ENCODE assay signal across 21 cellular contexts in genomic region chr17:17870292-17870691, GRCh38. TPM values are rescaled to one million over a fixed set of nuclear protein-coding genes. Genes with fewer than 3 reads are reported as not detected.
DNase-seq lines count a peak whose midpoint lies in the region; ATAC-seq, FAIRE-seq and TF ChIP-seq lines count a peak whose summit lies in the region.
"Had no signal": no experiment of that assay in that cellular context is flagged by ENCODE, and none has a peak within 500 bp of the region (broad histone marks: within the 10 kb centered on the region; RNA-seq: fewer than 3 reads in every experiment).

No MANE protein-coding gene starts in this region.

- H3K27me3 Mint-ChIP-seq in endothelial cell (ENCODE audit: unreplicated experiment), result no peaks in the 10 kb centered on the region
- H3K27me3 Mint-ChIP-seq in T-helper 2 cell treated with Interferon-gamma antibody and Interleukin-4, amounts not matched to agents 5 μg/mL and 100 μg/mL, for 36 hours (ENCODE audit: low read depth), result no peaks in the 10 kb centered on the region
- H3K27me3 Mint-ChIP-seq: activated CD4-positive, alpha-beta T cell treated with anti-CD3 and anti-CD28 coated beads, Interleukin-2, amount 10 ng/mL, durations not matched to agents 7 days and 5 days; naive thymus-derived CD4-positive, alpha-beta T cell had no signal

- TF ChIP-seq RAD21 in A549 (conservative IDR thresholded peaks at IDR 0.05 in 1 of 2, IDR thresholded peaks at IDR 0.05 in 1 of 2), result peak in 1 of 2 experiments; percentile 46; a peak in 2 of 5 replicates

- H3K4me3 ChIP-seq in A549 (no peak overlapping the region), GM12864 (ENCODE audit: low read depth, low read length) (no peak overlapping the region), LNCaP clone FGC (ENCODE audit: low read depth, low read length) (no peak overlapping the region), suprapubic skin (no peak overlapping the region)
- H3K4me3 ChIP-seq: gastrocnemius medialis, SK-N-MC had no signal

- no peaks in the 10 kb centered on the region for H3K27me3 ChIP-seq in suprapubic skin
- H3K27me3 ChIP-seq: gastrocnemius medialis had no signal

- no peaks in the 10 kb centered on the region for H3K9me3 Mint-ChIP-seq in endothelial cell (ENCODE audit: unreplicated experiment)
- no peaks in the 10 kb centered on the region for H3K9me3 Mint-ChIP-seq in T-helper 2 cell treated with Interferon-gamma antibody and Interleukin-4, amounts not matched to agents 5 μg/mL and 100 μg/mL, for 36 hours
- H3K9me3 Mint-ChIP-seq: activated CD4-positive, alpha-beta T cell treated with anti-CD3 and anti-CD28 coated beads, Interleukin-2, amount 10 ng/mL, durations not matched to agents 7 days and 5 days; naive thymus-derived CD4-positive, alpha-beta T cell had no signal

- H3K27ac Mint-ChIP-seq in endothelial cell (ENCODE audit: unreplicated experiment), result peak overlapping the region; percentile 99
- H3K27ac Mint-ChIP-seq in T-helper 2 cell treated with Interferon-gamma antibody and Interleukin-4, amounts not matched to agents 5 μg/mL and 100 μg/mL, for 36 hours, result no peak overlapping the region
- H3K27ac Mint-ChIP-seq: activated CD4-positive, alpha-beta T cell treated with anti-CD3 and anti-CD28 coated beads, Interleukin-2, amount 10 ng/mL, durations not matched to agents 7 days and 5 days; naive thymus-derived CD4-positive, alpha-beta T cell had no signal

- H3K36me3 Mint-ChIP-seq in endothelial cell (ENCODE audit: low read depth, unreplicated experiment), result peaks cover under 1% of the 10 kb centered on the region
- peaks cover 2% of the 10 kb centered on the region for H3K36me3 Mint-ChIP-seq in T-helper 2 cell treated with Interferon-gamma antibody and Interleukin-4, amounts not matched to agents 5 μg/mL and 100 μg/mL, for 36 hours (ENCODE audit: low read depth)

- TF ChIP-seq CTCF in A549 (IDR thresholded peaks at IDR 0.05) (peak; percentile 21; the same call in 1 of the 3 replicates), GM12864 (IDR thresholded peaks at IDR 0.05; ENCODE audit: low read depth, low read length, missing control alignments) (peak; percentile 29), LNCaP clone FGC (IDR thresholded peaks at IDR 0.05; ENCODE audit: control insufficient read depth, extremely low read depth, insufficient read depth) (0 out of 2 replicates have a peak, but pooled peaks have one; percentile 1), endothelial cell (IDR thresholded peaks at IDR 0.05; ENCODE audit: unreplicated experiment) (no peak), suprapubic skin (IDR thresholded peaks at IDR 0.05) (no peak)

- H3K4me1 ChIP-seq in A549 (peaks cover 5% of the 10 kb centered on the region; the same call in 1 of the 3 replicates), suprapubic skin (peaks cover 27% of the 10 kb centered on the region)

- POLR2A ChIA-PET in A549 (lab: Yijun Ruan, JAX), result no interaction called here

- TF ChIP-seq POLR2A in A549 (IDR thresholded peaks at IDR 0.05; ENCODE audit: low read length) (no peak), suprapubic skin (IDR thresholded peaks at IDR 0.05) (no peak)

- no peaks in the 10 kb centered on the region for H3K9me3 ChIP-seq in A549
- H3K9me3 ChIP-seq in suprapubic skin, result no peaks in the 10 kb centered on the region
- H3K9me3 ChIP-seq: gastrocnemius medialis had no signal

- FAIRE-seq in A549 (lab: Jason Lieb, UNC), result no peak

- no peak overlapping the region for H3K4me2 ChIP-seq in A549

- no peak overlapping the region for H3K4me3 Mint-ChIP-seq in endothelial cell (ENCODE audit: unreplicated experiment)
- H3K4me3 Mint-ChIP-seq in T-helper 2 cell treated with Interferon-gamma antibody and Interleukin-4, amounts not matched to agents 5 μg/mL and 100 μg/mL, for 36 hours, result no peak overlapping the region
- H3K4me3 Mint-ChIP-seq: activated CD4-positive, alpha-beta T cell treated with anti-CD3 and anti-CD28 coated beads, Interleukin-2, amount 10 ng/mL, durations not matched to agents 7 days and 5 days; naive thymus-derived CD4-positive, alpha-beta T cell had no signal

- peaks cover 45% of the 10 kb centered on the region for H3K4me1 Mint-ChIP-seq in endothelial cell (ENCODE audit: unreplicated experiment)
- H3K4me1 Mint-ChIP-seq in T-helper 2 cell treated with Interferon-gamma antibody and Interleukin-4, amounts not matched to agents 5 μg/mL and 100 μg/mL, for 36 hours (ENCODE audit: low read depth), result no peaks in the 10 kb centered on the region
- H3K4me1 Mint-ChIP-seq: activated CD4-positive, alpha-beta T cell treated with anti-CD3 and anti-CD28 coated beads, Interleukin-2, amount 10 ng/mL, durations not matched to agents 7 days and 5 days had no signal

- TF ChIP-seq EP300 in A549 (IDR thresholded peaks at IDR 0.05) (no peak), suprapubic skin (IDR thresholded peaks at IDR 0.05) (no peak)

- H3K36me3 ChIP-seq in suprapubic skin, result peaks cover 32% of the 10 kb centered on the region

- 71% methylated on average over 5 of the region's 5 CpGs for WGBS in A549 (ENCODE audit: missing lambda C conversion rate)
- WGBS in suprapubic skin, result 65% methylated on average over 5 of the region's 5 CpGs

- CTCF ChIA-PET in A549 (lab: Yijun Ruan, JAX), result interaction anchor here (1.0 to 35.9 kb wide), 12 partner anchors 10 to 190 kb away, joined by 3 to 859 read pairs (median 6); partner anchors contain the start of gene RAI1

- peak; percentile 7 to 58; a peak in 3 of 6 replicates for ATAC-seq in A549
- ATAC-seq in activated CD4-positive, CD25-positive, alpha-beta regulatory T cell treated with anti-CD3 and anti-CD28 coated beads, Interleukin-2, amount 50 U/mL, for 24 hours, result no peak
- ATAC-seq: gastrocnemius medialis; left ventricle myocardium superior; naive thymus-derived CD4-positive, alpha-beta T cell; Panc1 had no signal

- no peak for DNase-seq in A549 (ENCODE audit: low read depth in 1 of 2, low spot score in 1 of 2)
- DNase-seq in GM12864 (ENCODE audit: low read depth), result no peak
- DNase-seq in LNCaP clone FGC (ENCODE audit: low read depth), result no peak
- DNase-seq in endothelial cell (ENCODE audit: low spot score), result no peak
- no peak for DNase-seq in suprapubic skin (ENCODE audit: low spot score in 2 of 2)
- DNase-seq in T-helper 2 cell treated with Interferon-gamma antibody and Interleukin-4, amounts not matched to agents 5 μg/mL and 100 μg/mL, for 36 hours (ENCODE audit: low spot score), result no peak
- no peak for DNase-seq in midbrain (lab: John Stamatoyannopoulos, UW)
- DNase-seq: activated CD4-positive, alpha-beta T cell treated with anti-CD3 and anti-CD28 coated beads, Interleukin-2, amount 10 ng/mL, durations not matched to agents 7 days and 5 days; activated naive CD4-positive, alpha-beta T cell treated with anti-CD3 and anti-CD28 coated beads, Interleukin-2, amount 50 U/mL, for 16 hours; activated T-cell treated with anti-CD3 and anti-CD28 coated beads for 4 hours; cortex of kidney; EL; gastrocnemius medialis; left ventricle myocardium superior; naive thymus-derived CD4-positive, alpha-beta T cell; NCI-H524; T1000 had no signal

- H3K27ac ChIP-seq in A549 (no peak overlapping the region), suprapubic skin (no peak overlapping the region)
- H3K27ac ChIP-seq: epithelial cell of prostate, SK-N-MC had no signal

TF ChIP-seq in A549, 52 proteins besides CTCF, POLR2A, EP300 and RAD21:
- no peak for TF ChIP-seq CHD4 (IDR thresholded peaks at IDR 0.05; ENCODE audit: borderline replicate concordance)
- 0 out of 3 replicates have a peak, but pooled peaks have one; percentile 21 for TF ChIP-seq SMC3 (IDR thresholded peaks at IDR 0.05)

RNA-seq across cellular contexts. Expression of gene SREBF1, which starts 33.5 kb away (rescaled TPM):
- polyA plus RNA-seq in A549 (2011; rRNA removed), result 47.4 and 54.6 TPM in 2 replicates
- 52.7 and 75.7 TPM in 2 replicates for polyA plus RNA-seq in A549 (2012; cell fraction: cytosol; rRNA removed)
- polyA plus RNA-seq in A549 (2012; cell fraction: nucleus; rRNA removed), result 415 and 599 TPM in 2 replicates
- polyA plus RNA-seq in A549 (2017; fragmentation: RNase III; extraction: RNeasy Plus Mini Kit Qiagen cat#74134 plus additional on column Dnase treatment), result 90.3 to 175 TPM (median 159 TPM) in 3 replicates
- 75.5 and 133 TPM in 2 replicates for polyA minus RNA-seq in A549 (2011; rRNA and poly(A)+ RNA removed)
- total RNA-seq in endothelial cell (ENCODE audit: unreplicated experiment), result 146 TPM
- 100 to 1,000 TPM in 2 of 4 donors, 10 to 100 TPM in 2; 78.1 to 124 (median 91.7) TPM for total RNA-seq in suprapubic skin

Comparison
In these comparisons a context has a peak if more than half of its experiments do, and no peak if none do; other contexts are left out.
1. ATAC-seq: peak in A549 (2 of 2); none in activated CD4-positive, CD25-positive, alpha-beta regulatory T cell treated with anti-CD3 and anti-CD28 coated beads, Interleukin-2, amount 50 U/mL, for 24 hours (0 of 2).
2. CTCF ChIP-seq: peak in A549 (single experiment), GM12864 (single experiment) and LNCaP clone FGC (single experiment); none in endothelial cell (single experiment) and suprapubic skin (0 of 2).